In genomic region chr16:4426021-4426684, GRCh38 we compare ENCODE assay signal across 8 cellular contexts. TPM values are rescaled to one million over a fixed set of nuclear protein-coding genes. Genes with fewer than 3 reads are reported as not detected.
A peak's percentile ranks its signal among the peaks of the same experiment; 100 is the strongest.
DNase-seq lines count a peak whose midpoint lies in the region; ATAC-seq and TF ChIP-seq lines count a peak whose summit lies in the region.

No MANE protein-coding gene starts in this region.

- H3K36me3 Mint-ChIP-seq in activated naive CD4-positive, alpha-beta T cell treated with anti-CD3 and anti-CD28 coated beads for 36 hours (ENCODE audit: low read depth): peaks cover 26% of the 10 kb centered on the region
- H3K36me3 Mint-ChIP-seq in endodermal cell (ENCODE audit: low read depth) (peaks cover 17% of the 10 kb centered on the region), neural progenitor cell (peaks cover 10% of the 10 kb centered on the region)

- H4K20me1 ChIP-seq in OCI-LY7 (ENCODE audit: insufficient read depth, low read length) (no peaks in the 10 kb centered on the region), neural progenitor cell (ENCODE audit: low read depth) (peaks cover 14% of the 10 kb centered on the region)

- peak overlapping the region; percentile 100 for H3K27ac Mint-ChIP-seq in activated naive CD4-positive, alpha-beta T cell treated with anti-CD3 and anti-CD28 coated beads for 36 hours
- H3K27ac Mint-ChIP-seq in endodermal cell (peak overlapping the region; percentile 93), neural progenitor cell (peak overlapping the region; percentile 2)

- H3K79me2 ChIP-seq in OCI-LY7 (ENCODE audit: insufficient read depth, low read depth, low read length) (peaks cover 57% of the 10 kb centered on the region), neural progenitor cell (ENCODE audit: low read depth) (peaks cover 57% of the 10 kb centered on the region)

- TF ChIP-seq CTCF in OCI-LY7 (conservative IDR thresholded peaks at IDR 0.05; ENCODE audit: low read length) (0 out of 2 replicates have a peak, but pooled peaks have one; percentile 24), endodermal cell (conservative IDR thresholded peaks at IDR 0.05) (peak; percentile 24), neural progenitor cell (IDR thresholded peaks at IDR 0.05) (no peak)

- no TSS peak for BruUV-seq in OCI-LY7 (replicated peaks; lab: Mats Ljungman, UMichigan)

- peak; percentile 28 for ATAC-seq in HG02642 (IDR thresholded peaks at IDR 0.05; ENCODE audit: poor library complexity, unreplicated experiment)

- intact Hi-C loops in activated naive CD4-positive, alpha-beta T cell treated with anti-CD3 and anti-CD28 coated beads for 36 hours (cut with micrococcal nuclease): loop anchor here (5.0 kb wide), 1 partner anchor 421 kb away; the partner anchor contains the start of genes GLYR1 and UBN1
- intact Hi-C loops in OCI-LY7 (cut with micrococcal nuclease; ENCODE audit: unreplicated experiment): loop anchor here (1.0 to 10.0 kb wide), 2 partner anchors 48 to 419 kb away; partner anchors contain the start of genes GLYR1, NMRAL1 and UBN1

- peak overlapping the region; percentile 99 for H3K4me3 Mint-ChIP-seq in activated naive CD4-positive, alpha-beta T cell treated with anti-CD3 and anti-CD28 coated beads for 36 hours
- H3K4me3 Mint-ChIP-seq in endodermal cell: peak overlapping the region; percentile 90
- H3K4me3 Mint-ChIP-seq in neural progenitor cell: peak overlapping the region; percentile 97

- peak; percentile 63 for DNase-seq in activated naive CD4-positive, alpha-beta T cell treated with anti-CD3 and anti-CD28 coated beads for 36 hours
- DNase-seq in activated naive CD4-positive, alpha-beta T cell treated with anti-CD3 and anti-CD28 coated beads, Interleukin-2, amount 50 U/mL, for 16 hours: no peak
- DNase-seq in OCI-LY7 (ENCODE audit: low spot score): peak; percentile 71
- no peak for DNase-seq in endodermal cell
- DNase-seq in neural progenitor cell (ENCODE audit: low spot score): no peak
- no peak for DNase-seq in SIG-M5 (lab: John Stamatoyannopoulos, UW)
- no peak for DNase-seq in activated effector memory CD4-positive, alpha-beta T cell treated with anti-CD3 and anti-CD28 coated beads, Interleukin-2, amount 50 U/mL, for 16 hours

- H3K9me2 ChIP-seq in OCI-LY7 (ENCODE audit: insufficient read depth, low read length): no peaks in the 10 kb centered on the region

- POLR2A ChIA-PET in OCI-LY7 (lab: Charles Lee): interaction anchor here (1.7 kb wide), 1 partner anchor 9 kb away, joined by 4 read pairs; no protein-coding TSS in a partner anchor

- H3K9ac ChIP-seq in endodermal cell (ENCODE audit: extremely low read depth, low read length, poor library complexity, severe bottlenecking) (peak overlapping the region; percentile 88), neural progenitor cell (peak overlapping the region; percentile 85)

- H3K27me3 ChIP-seq in endodermal cell (ENCODE audit: control insufficient read depth, insufficient read depth, low read length, poor library complexity, severe bottlenecking) (no peaks in the 10 kb centered on the region), neural progenitor cell (no peaks in the 10 kb centered on the region)

- no peaks in the 10 kb centered on the region for H3K9me3 Mint-ChIP-seq in activated naive CD4-positive, alpha-beta T cell treated with anti-CD3 and anti-CD28 coated beads for 36 hours
- H3K9me3 Mint-ChIP-seq in endodermal cell (no peaks in the 10 kb centered on the region), neural progenitor cell (no peaks in the 10 kb centered on the region)

- no peaks in the 10 kb centered on the region for H3K27me3 Mint-ChIP-seq in activated naive CD4-positive, alpha-beta T cell treated with anti-CD3 and anti-CD28 coated beads for 36 hours (ENCODE audit: low read depth)
- no peaks in the 10 kb centered on the region for H3K27me3 Mint-ChIP-seq in endodermal cell (ENCODE audit: insufficient read depth)
- H3K27me3 Mint-ChIP-seq in neural progenitor cell (ENCODE audit: insufficient read depth, low read depth): no peaks in the 10 kb centered on the region

- H3K9me3 ChIP-seq in OCI-LY7 (ENCODE audit: low read length): no peaks in the 10 kb centered on the region
- H3K9me3 ChIP-seq in endodermal cell (ENCODE audit: control insufficient read depth, low read length): no peaks in the 10 kb centered on the region
- no peaks in the 10 kb centered on the region for H3K9me3 ChIP-seq in neural progenitor cell (ENCODE audit: low read depth)

- no peaks in the 10 kb centered on the region for H3F3A ChIP-seq in neural progenitor cell (ENCODE audit: low read depth)

- peaks cover 42% of the 10 kb centered on the region for H3K36me3 ChIP-seq in OCI-LY7 (ENCODE audit: insufficient read depth, low read length)
- H3K36me3 ChIP-seq in endodermal cell (ENCODE audit: control insufficient read depth, insufficient read depth, low read length): peaks cover 3% of the 10 kb centered on the region
- H3K36me3 ChIP-seq in neural progenitor cell: no peaks in the 10 kb centered on the region

- CTCF ChIA-PET in activated naive CD4-positive, alpha-beta T cell treated with anti-CD3 and anti-CD28 coated beads for 36 hours (lab: Charles Lee): interaction anchor here (1.0 kb wide), 1 partner anchor 14 kb away, joined by 3 read pairs; no protein-coding TSS in a partner anchor
- CTCF ChIA-PET in OCI-LY7 (lab: Charles Lee; ENCODE audit: unreplicated experiment): no interaction called here

- 3 to 7% methylated on average over 11 to 31 of the region's 31 CpGs for WGBS in endodermal cell (ENCODE audit: insufficient coverage in 1 of 2, insufficient read length in 1 of 2), 2 experiments

- H3K4me1 ChIP-seq in OCI-LY7 (ENCODE audit: insufficient read depth, low read length, poor library complexity, severe bottlenecking) (peaks cover 23% of the 10 kb centered on the region), endodermal cell (ENCODE audit: control insufficient read depth, insufficient read depth, low read length) (no peaks in the 10 kb centered on the region), neural progenitor cell (peaks cover 8% of the 10 kb centered on the region)

- H2AFZ ChIP-seq in OCI-LY7 (ENCODE audit: low read length) (peak overlapping the region; percentile 89; the same call in 1 of the 2 replicates), neural progenitor cell (replicated peaks) (peak overlapping the region; percentile 100)

- H3K4me3 ChIP-seq in OCI-LY7 (ENCODE audit: low read depth, low read length, poor library complexity, severe bottlenecking) (peak overlapping the region; percentile 90), endodermal cell (ENCODE audit: low read length) (peak overlapping the region; percentile 99), neural progenitor cell (peak overlapping the region; percentile 84)

- H3K4me2 ChIP-seq in OCI-LY7 (ENCODE audit: low read length): peak overlapping the region; percentile 99
- peak overlapping the region; percentile 90 for H3K4me2 ChIP-seq in neural progenitor cell

- peak overlapping the region; percentile 88 for H3K27ac ChIP-seq in OCI-LY7 (ENCODE audit: low read depth, low read length, poor library complexity, severe bottlenecking)
- H3K27ac ChIP-seq in endodermal cell (ENCODE audit: low read depth, low read length): no peak overlapping the region
- H3K27ac ChIP-seq in neural progenitor cell: no peak overlapping the region

- H3K4me1 Mint-ChIP-seq in activated naive CD4-positive, alpha-beta T cell treated with anti-CD3 and anti-CD28 coated beads for 36 hours (ENCODE audit: low read depth): peaks cover 41% of the 10 kb centered on the region
- H3K4me1 Mint-ChIP-seq in endodermal cell (peaks cover 7% of the 10 kb centered on the region), neural progenitor cell (peaks cover 18% of the 10 kb centered on the region)

RNA-seq across cellular contexts. Expression of gene DNAJA3, which starts 0.5 kb away (rescaled TPM):
- 10 to 100 TPM; 86.7 to 88.0 TPM for total RNA-seq in activated naive CD4-positive, alpha-beta T cell treated with anti-CD3 and anti-CD28 coated beads for 36 hours
- total RNA-seq in OCI-LY7 (2014; rRNA removed; shearing (Covaris generic)): 89.8 and 94.5 TPM in 2 replicates
- total RNA-seq in OCI-LY7 (2022) (89.7 and 94.3 TPM in 2 replicates), endodermal cell (10 to 100 TPM; 37.4 to 38.5 TPM), neural progenitor cell (ENCODE audit: low replicate concordance) (27.3 and 47.2 TPM in 2 replicates)
- polyA plus RNA-seq in endodermal cell (2013, experiment 1 of 2): 33.2 TPM
- polyA plus RNA-seq in endodermal cell (2013, experiment 2 of 2): 35.2 TPM

RNA-seq across cellular contexts. Expression of gene CORO7, which starts 9.8 kb away (rescaled TPM):
- 10 to 100 TPM; 39.7 to 43.3 TPM for total RNA-seq in activated naive CD4-positive, alpha-beta T cell treated with anti-CD3 and anti-CD28 coated beads for 36 hours
- total RNA-seq in OCI-LY7 (2014; rRNA removed; shearing (Covaris generic)): 64.0 and 77.2 TPM in 2 replicates
- total RNA-seq in OCI-LY7 (2022) (112 and 115 TPM in 2 replicates), endodermal cell (10 to 100 TPM; 32.5 to 37.5 TPM), neural progenitor cell (ENCODE audit: low replicate concordance) (6.8 and 21.8 TPM in 2 replicates)
- polyA plus RNA-seq in endodermal cell (2013, experiment 1 of 2): 17.2 TPM
- 18.4 TPM for polyA plus RNA-seq in endodermal cell (2013, experiment 2 of 2)

RNA-seq across cellular contexts. Expression of gene NMRAL1, which starts 48.3 kb away (rescaled TPM):
- total RNA-seq in activated naive CD4-positive, alpha-beta T cell treated with anti-CD3 and anti-CD28 coated beads for 36 hours: 10 to 100 TPM; 30.5 to 30.8 TPM
- 92.8 and 113 TPM in 2 replicates for total RNA-seq in OCI-LY7 (2014; rRNA removed; shearing (Covaris generic))
- total RNA-seq in OCI-LY7 (2022): 114 and 139 TPM in 2 replicates
- total RNA-seq in endodermal cell: 10 to 100 TPM; 56.9 to 75.2 TPM
- polyA plus RNA-seq in endodermal cell (2013, experiment 1 of 2): 20.8 TPM
- polyA plus RNA-seq in endodermal cell (2013, experiment 2 of 2): 22.4 TPM
- total RNA-seq in neural progenitor cell (ENCODE audit: low replicate concordance): 47.1 and 69.1 TPM in 2 replicates

RNA-seq across cellular contexts. Expression of gene HMOX2, which starts 50.0 kb away (rescaled TPM):
- total RNA-seq in activated naive CD4-positive, alpha-beta T cell treated with anti-CD3 and anti-CD28 coated beads for 36 hours: 10 to 100 TPM; 46.8 to 49.3 TPM
- total RNA-seq in OCI-LY7 (2014; rRNA removed; shearing (Covaris generic)): 46.0 and 55.2 TPM in 2 replicates
- 37.0 and 39.5 TPM in 2 replicates for total RNA-seq in OCI-LY7 (2022)
- total RNA-seq in endodermal cell: 10 to 100 TPM; 26.3 to 27.7 TPM
- 19.0 TPM for polyA plus RNA-seq in endodermal cell (2013, experiment 1 of 2)
- 18.3 TPM for polyA plus RNA-seq in endodermal cell (2013, experiment 2 of 2)
- total RNA-seq in neural progenitor cell (ENCODE audit: low replicate concordance): 11.5 and 20.3 TPM in 2 replicates

RNA-seq across cellular contexts. Expression of gene VASN, which starts 54.5 kb away (rescaled TPM):
- total RNA-seq in activated naive CD4-positive, alpha-beta T cell treated with anti-CD3 and anti-CD28 coated beads for 36 hours: not detected
- total RNA-seq in OCI-LY7 (2014; rRNA removed; shearing (Covaris generic)): not detected in 2 replicates
- not detected in 2 replicates for total RNA-seq in OCI-LY7 (2022)
- total RNA-seq in endodermal cell: 10 to 100 TPM; 10.4 to 12.1 TPM
- polyA plus RNA-seq in endodermal cell (2013, experiment 1 of 2): 11.5 TPM
- polyA plus RNA-seq in endodermal cell (2013, experiment 2 of 2): 11.6 TPM
- total RNA-seq in neural progenitor cell (ENCODE audit: low replicate concordance): 3.1 and 7.5 TPM in 2 replicates

Comparison
In these comparisons a context has a peak if more than half of its experiments do, and no peak if none do; other contexts are left out.
1. DNase-seq: peak in activated naive CD4-positive, alpha-beta T cell treated with anti-CD3 and anti-CD28 coated beads for 36 hours (single experiment) and OCI-LY7 (single experiment); none in activated naive CD4-positive, alpha-beta T cell treated with anti-CD3 and anti-CD28 coated beads, Interleukin-2, amount 50 U/mL, for 16 hours (single experiment), endodermal cell (single experiment), neural progenitor cell (single experiment), SIG-M5 (single experiment) and activated effector memory CD4-positive, alpha-beta T cell treated with anti-CD3 and anti-CD28 coated beads, Interleukin-2, amount 50 U/mL, for 16 hours (single experiment).
2. H3K27ac Mint-ChIP-seq: peak in every context shown above with its lines; median percentile 100 in activated naive CD4-positive, alpha-beta T cell treated with anti-CD3 and anti-CD28 coated beads for 36 hours; 93 in endodermal cell; 2 in neural progenitor cell.
3. Peak in every context shown above with its lines, with median percentiles within 50 percentile points of each other: H3K4me3 Mint-ChIP-seq and H3K4me3 ChIP-seq.